In the genomic region with DNA sequence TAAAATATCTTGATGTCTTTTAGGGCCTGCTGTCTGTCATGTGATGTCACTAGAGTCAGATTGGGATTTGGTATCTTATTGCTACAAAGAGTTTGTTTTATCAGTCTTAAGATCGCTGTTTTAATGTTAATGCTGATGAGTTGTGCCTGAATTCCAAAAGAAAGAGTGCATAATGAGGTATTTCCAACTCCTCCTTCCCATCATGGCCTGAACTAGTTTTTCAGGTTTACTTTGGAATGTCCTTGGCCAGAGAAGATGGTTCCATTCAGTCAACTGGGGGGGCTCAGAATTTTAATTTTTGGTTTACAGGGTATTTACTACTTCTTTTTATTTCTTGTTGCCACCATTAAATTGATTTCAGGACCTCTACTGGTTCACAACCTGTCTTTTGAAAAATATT, we compare ENCODE assay signal across 26 cellular contexts.
"Had no signal": no experiment of that assay in that cellular context is flagged by ENCODE, and none has a peak within 500 bp of the region (broad histone marks: within the 10 kb centered on the region; RNA-seq: fewer than 3 reads in every experiment).

No MANE protein-coding gene starts in this region.

- H3K4me3 ChIP-seq: heart right ventricle, hepatocyte, left ventricle myocardium inferior, lung, mucosa of descending colon, ovary, right atrium auricular region, right lobe of liver, smooth muscle cell, testis, thyroid gland, transverse colon, upper lobe of right lung had no signal

- H3K4me2 ChIP-seq: hepatocyte, smooth muscle cell had no signal

- H3K36me3 Mint-ChIP-seq: immature natural killer cell; naive thymus-derived CD4-positive, alpha-beta T cell; natural killer cell treated with Interleukin-12 subunit alpha and Interleukin-12 subunit beta and Interleukin-15 and Interleukin-18, amount 100 ng/mL, for 72 hours; stimulated activated memory B cell treated with anti-CD40 and anti-IgM and Interleukin-4, amounts not matched to agents 10 μg/mL and 1 μg/mL and 100 μg/mL, for 72 hours had no signal

- H3K9me3 ChIP-seq: mucosa of descending colon, ovary, right lobe of liver, testis, thyroid gland, upper lobe of right lung had no signal

- ATAC-seq: heart right ventricle; mucosa of descending colon; naive thymus-derived CD4-positive, alpha-beta T cell; natural killer cell treated with Interleukin-12 subunit alpha and Interleukin-12 subunit beta and Interleukin-15 and Interleukin-18, amount 100 ng/mL, for 72 hours; right lobe of liver; stimulated activated memory B cell treated with anti-CD40 and anti-IgM and Interleukin-4, amounts not matched to agents 10 μg/mL and 1 μg/mL and 100 μg/mL, for 72 hours; stimulated activated naive CD8-positive, alpha-beta T cell treated with anti-CD3 and anti-CD28 coated beads, Interleukin-15, amount 100 ng/mL, for 72 hours; upper lobe of right lung had no signal

- H3K4me1 Mint-ChIP-seq: immature natural killer cell; naive thymus-derived CD4-positive, alpha-beta T cell; stimulated activated memory B cell treated with anti-CD40 and anti-IgM and Interleukin-4, amounts not matched to agents 10 μg/mL and 1 μg/mL and 100 μg/mL, for 72 hours; stimulated activated naive CD8-positive, alpha-beta T cell treated with anti-CD3 and anti-CD28 coated beads, Interleukin-15, amount 100 ng/mL, for 72 hours had no signal

- DNase-seq: heart right ventricle; immature natural killer cell; kidney; left ventricle myocardium inferior; midbrain; mucosa of descending colon; naive thymus-derived CD4-positive, alpha-beta T cell; ovary; right lobe of liver; stimulated activated CD4-positive, alpha-beta T cell treated with anti-CD3 and anti-CD28 coated beads, Interleukin-1b, Interleukin-23, amount 100 ng/mL, for 48 hours; stimulated activated CD4-positive, alpha-beta T cell treated with anti-CD3 and anti-CD28 coated beads, Interleukin-2, amount 100 ng/mL, for 48 hours; stimulated activated CD4-positive, alpha-beta T cell treated with anti-CD3 and anti-CD28 coated beads, Interleukin-4, amount 100 ng/mL, for 4 hours; stimulated activated CD8-positive, alpha-beta memory T cell treated with anti-CD3 and anti-CD28 coated beads, Interleukin-4, amount 100 ng/mL, for 48 hours; stimulated activated naive CD4-positive, alpha-beta T cell treated with Interleukin-2 at 50 U/mL for 16 hours; stimulated activated naive CD8-positive, alpha-beta T cell treated with anti-CD3 and anti-CD28 coated beads, Interleukin-15, amount 100 ng/mL, for 72 hours; testis; thyroid gland; transverse colon; upper lobe of right lung had no signal

- H3K36me3 ChIP-seq: heart right ventricle, left ventricle myocardium inferior, ovary, right atrium auricular region, right lobe of liver, thyroid gland, transverse colon, upper lobe of right lung had no signal

- H3K27me3 Mint-ChIP-seq: natural killer cell treated with Interleukin-12 subunit alpha and Interleukin-12 subunit beta and Interleukin-15 and Interleukin-18, amount 100 ng/mL, for 72 hours; progenitor cell of endocrine pancreas; stimulated activated memory B cell treated with anti-CD40 and anti-IgM and Interleukin-4, amounts not matched to agents 10 μg/mL and 1 μg/mL and 100 μg/mL, for 72 hours; stimulated activated naive CD8-positive, alpha-beta T cell treated with anti-CD3 and anti-CD28 coated beads, Interleukin-15, amount 100 ng/mL, for 72 hours had no signal

- H2AFZ ChIP-seq: hepatocyte had no signal

- H3K27me3 ChIP-seq: heart right ventricle, hepatocyte, ovary, right atrium auricular region, right lobe of liver, testis, thyroid gland, transverse colon, upper lobe of right lung had no signal

- H3K27ac Mint-ChIP-seq: immature natural killer cell; naive thymus-derived CD4-positive, alpha-beta T cell; natural killer cell treated with Interleukin-12 subunit alpha and Interleukin-12 subunit beta and Interleukin-15 and Interleukin-18, amount 100 ng/mL, for 72 hours; progenitor cell of endocrine pancreas; stimulated activated memory B cell treated with anti-CD40 and anti-IgM and Interleukin-4, amounts not matched to agents 10 μg/mL and 1 μg/mL and 100 μg/mL, for 72 hours; stimulated activated naive CD8-positive, alpha-beta T cell treated with anti-CD3 and anti-CD28 coated beads, Interleukin-15, amount 100 ng/mL, for 72 hours had no signal

- H3K4me1 ChIP-seq: heart right ventricle, left ventricle myocardium inferior, right atrium auricular region, right lobe of liver, testis, thyroid gland, transverse colon, upper lobe of right lung had no signal

- H3K4me3 Mint-ChIP-seq: immature natural killer cell; naive thymus-derived CD4-positive, alpha-beta T cell; natural killer cell treated with Interleukin-12 subunit alpha and Interleukin-12 subunit beta and Interleukin-15 and Interleukin-18, amount 100 ng/mL, for 72 hours; stimulated activated memory B cell treated with anti-CD40 and anti-IgM and Interleukin-4, amounts not matched to agents 10 μg/mL and 1 μg/mL and 100 μg/mL, for 72 hours; stimulated activated naive CD8-positive, alpha-beta T cell treated with anti-CD3 and anti-CD28 coated beads, Interleukin-15, amount 100 ng/mL, for 72 hours had no signal

- H3K79me2 ChIP-seq: hepatocyte had no signal

- H3K27ac ChIP-seq: heart right ventricle, hepatocyte, left ventricle myocardium inferior, ovary, right atrium auricular region, right lobe of liver, testis, thyroid gland, transverse colon, upper lobe of right lung had no signal
